Comparison of ENCODE assay signal across 15 cellular contexts in the genomic region with DNA sequence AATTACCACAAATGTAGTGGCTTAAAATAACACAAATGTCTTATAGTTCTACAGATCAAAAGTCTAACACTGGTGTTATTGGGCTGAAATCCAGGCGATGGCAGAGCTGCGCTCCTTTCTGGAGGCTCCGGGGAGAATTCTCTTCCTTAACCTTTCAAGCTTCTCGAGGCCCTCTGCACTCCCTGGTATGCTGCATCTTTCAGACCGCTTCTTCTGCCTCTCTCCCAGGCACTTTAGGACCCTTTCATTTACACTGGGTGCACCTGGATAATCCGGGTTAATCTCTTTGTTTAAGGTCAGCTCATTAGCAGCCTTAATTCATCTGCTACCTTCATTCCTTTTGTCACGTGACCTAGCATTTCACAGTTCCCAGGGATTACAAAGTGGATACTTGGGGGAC.
A peak's percentile ranks its signal among the peaks of the same experiment; 100 is the strongest.
DNase-seq lines count a peak whose midpoint lies in the region; ATAC-seq and TF ChIP-seq lines count a peak whose summit lies in the region.
"Had no signal": no experiment of that assay in that cellular context is flagged by ENCODE, and none has a peak within 500 bp of the region (broad histone marks: within the 10 kb centered on the region; RNA-seq: fewer than 3 reads in every experiment).

No MANE protein-coding gene starts in this region.

- no peaks in the 10 kb centered on the region for H3K36me3 ChIP-seq in gastrocnemius medialis
- H3K36me3 ChIP-seq: ascending aorta had no signal

- H3K4me3 ChIP-seq in choroid plexus epithelial cell (ENCODE audit: low read depth, low read length) (no peak overlapping the region), gastrocnemius medialis (no peak overlapping the region)
- H3K4me3 ChIP-seq: ascending aorta had no signal

- peak; percentile 69 for DNase-seq in Ammon's horn (ENCODE audit: low spot score)
- peak; percentile 1 for DNase-seq in NCI-H2227 (lab: John Stamatoyannopoulos, UW; ENCODE audit: unreplicated experiment)
- peak; percentile 60 for DNase-seq in choroid plexus epithelial cell (ENCODE audit: low read depth)
- DNase-seq in medulla oblongata (ENCODE audit: extremely low spot score): peak; percentile 79
- DNase-seq in GM13976 (ENCODE audit: low spot score): no peak
- no peak for DNase-seq in gastrocnemius medialis
- no peak for DNase-seq in natural killer cell treated with Interleukin-12 subunit alpha and Interleukin-12 subunit beta and Interleukin-15 and Interleukin-18, amount 100 ng/mL, for 72 hours (ENCODE audit: low spot score)
- DNase-seq in NCI-H748 treated with DMSO at 0.1 percent for 48 hours (lab: John Stamatoyannopoulos, UW): no peak
- DNase-seq: activated CD4-positive, alpha-beta T cell treated with anti-CD3 and anti-CD28 coated beads, Interleukin-2, amount 10 ng/mL, durations not matched to agents 24 days and 14 days; AML-193; NCI-H1930; stimulated activated naive CD8-positive, alpha-beta T cell treated with anti-CD3 and anti-CD28 coated beads, Interleukin-15, Interleukin-2, amounts not matched to agents 100 U/mL and 50 U/mL, for 24 hours had no signal

- in situ Hi-C loops in GM13976 (cut with MboI; ENCODE audit: low sequenced_read_pairs, unreplicated experiment): no loop called here
- in situ Hi-C loops in gastrocnemius medialis (cut with MboI; ENCODE audit: low sequenced_read_pairs in 4 of 4): no loop called here

- H3K36me3 Mint-ChIP-seq in natural killer cell treated with Interleukin-12 subunit alpha and Interleukin-12 subunit beta and Interleukin-15 and Interleukin-18, amount 100 ng/mL, for 72 hours: peaks cover 10% of the 10 kb centered on the region

- no peak overlapping the region for H3K27ac Mint-ChIP-seq in natural killer cell treated with Interleukin-12 subunit alpha and Interleukin-12 subunit beta and Interleukin-15 and Interleukin-18, amount 100 ng/mL, for 72 hours
- H3K27ac Mint-ChIP-seq: activated CD4-positive, alpha-beta T cell treated with anti-CD3 and anti-CD28 coated beads, Interleukin-2, amount 10 ng/mL, durations not matched to agents 24 days and 14 days; T-helper 1 cell treated with Interleukin-12 subunit alpha and Interleukin-12 subunit beta and Interleukin-4 antibody, amounts not matched to agents 30 μg/mL and 1 μg/mL, for 36 hours had no signal

- no peak for ATAC-seq in gastrocnemius medialis
- no peak for ATAC-seq in natural killer cell treated with Interleukin-12 subunit alpha and Interleukin-12 subunit beta and Interleukin-15 and Interleukin-18, amount 100 ng/mL, for 72 hours
- ATAC-seq: stimulated activated naive CD8-positive, alpha-beta T cell treated with anti-CD3 and anti-CD28 coated beads, Interleukin-15, Interleukin-2, amounts not matched to agents 100 U/mL and 50 U/mL, for 24 hours had no signal

- peaks cover 7 to 19% of the 10 kb centered on the region in 2 donors for H3K4me1 ChIP-seq in gastrocnemius medialis

- intact Hi-C loops in gastrocnemius medialis (cut with DNase I; ENCODE audit: low total_unique reads): no loop called here

- no peak for TF ChIP-seq POLR2A in gastrocnemius medialis (IDR thresholded peaks at IDR 0.05)

- H3K4me1 Mint-ChIP-seq in natural killer cell treated with Interleukin-12 subunit alpha and Interleukin-12 subunit beta and Interleukin-15 and Interleukin-18, amount 100 ng/mL, for 72 hours (ENCODE audit: low read depth in 2 of 2): peaks cover 0 to 12% of the 10 kb centered on the region in 2 donors

- H3K9me3 Mint-ChIP-seq in natural killer cell treated with Interleukin-12 subunit alpha and Interleukin-12 subunit beta and Interleukin-15 and Interleukin-18, amount 100 ng/mL, for 72 hours: peaks cover 4% of the 10 kb centered on the region

- no peak overlapping the region for H3K4me3 Mint-ChIP-seq in natural killer cell treated with Interleukin-12 subunit alpha and Interleukin-12 subunit beta and Interleukin-15 and Interleukin-18, amount 100 ng/mL, for 72 hours
- H3K4me3 Mint-ChIP-seq: activated CD4-positive, alpha-beta T cell treated with anti-CD3 and anti-CD28 coated beads, Interleukin-2, amount 10 ng/mL, durations not matched to agents 24 days and 14 days; T-helper 1 cell treated with Interleukin-12 subunit alpha and Interleukin-12 subunit beta and Interleukin-4 antibody, amounts not matched to agents 30 μg/mL and 1 μg/mL, for 36 hours had no signal

- peak; percentile 51 for TF ChIP-seq CTCF in choroid plexus epithelial cell (conservative IDR thresholded peaks at IDR 0.05; ENCODE audit: low read depth, low read length)
- no peak for TF ChIP-seq CTCF in GM13976 (IDR thresholded peaks at IDR 0.05; ENCODE audit: borderline replicate concordance, control extremely low read depth, extremely low read depth, insufficient read depth, missing control alignments)
- no peak for TF ChIP-seq CTCF in gastrocnemius medialis (IDR thresholded peaks at IDR 0.05 in 4 of 5, conservative IDR thresholded peaks at IDR 0.05 in 1 of 5)

- H3K27me3 ChIP-seq in gastrocnemius medialis: no peaks in the 10 kb centered on the region
- H3K27me3 ChIP-seq: ascending aorta had no signal

- H3K27ac ChIP-seq in gastrocnemius medialis: no peak overlapping the region
- H3K27ac ChIP-seq: ascending aorta, KMS-11 had no signal

- H3K27me3 Mint-ChIP-seq in natural killer cell treated with Interleukin-12 subunit alpha and Interleukin-12 subunit beta and Interleukin-15 and Interleukin-18, amount 100 ng/mL, for 72 hours: peaks cover 0 to 11% of the 10 kb centered on the region in 2 donors
- H3K27me3 Mint-ChIP-seq: activated CD4-positive, alpha-beta T cell treated with anti-CD3 and anti-CD28 coated beads, Interleukin-2, amount 10 ng/mL, durations not matched to agents 24 days and 14 days had no signal

- no peaks in the 10 kb centered on the region for H3K9me3 ChIP-seq in gastrocnemius medialis
- H3K9me3 ChIP-seq: ascending aorta had no signal

Comparison
In these comparisons a context has a peak if more than half of its experiments do, and no peak if none do; other contexts are left out.
1. DNase-seq: peak in Ammon's horn (single experiment), NCI-H2227 (single experiment), choroid plexus epithelial cell (single experiment) and medulla oblongata (single experiment); none in GM13976 (single experiment), gastrocnemius medialis (0 of 2), natural killer cell treated with Interleukin-12 subunit alpha and Interleukin-12 subunit beta and Interleukin-15 and Interleukin-18, amount 100 ng/mL, for 72 hours (single experiment) and NCI-H748 treated with DMSO at 0.1 percent for 48 hours (single experiment).